In genomic region chr2:166451451-166451850, GRCh38 we compare ENCODE assay signal across 1 cellular context.
TF ChIP-seq lines count a peak whose summit lies in the region.

No MANE protein-coding gene starts in this region.

TF ChIP-seq in IMR-90, 13 proteins besides CTCF, POLR2A, EP300 and RAD21:
- TF ChIP-seq ELK1 (IDR thresholded peaks at IDR 0.05; ENCODE audit: borderline replicate concordance, low read depth, low read length) (no peak), FOS (IDR thresholded peaks at IDR 0.05; ENCODE audit: low read depth, low read length) (no peak), SMC3 (IDR thresholded peaks at IDR 0.05; ENCODE audit: low read depth, low read length) (no peak), NFE2L2 (IDR thresholded peaks at IDR 0.05; ENCODE audit: low read depth, low read length) (no peak), MXI1 (IDR thresholded peaks at IDR 0.05; ENCODE audit: borderline replicate concordance, low read depth, low read length) (no peak), USF2 (IDR thresholded peaks at IDR 0.05; ENCODE audit: low read depth, low read length) (no peak), BHLHE40 (IDR thresholded peaks at IDR 0.05; ENCODE audit: low read depth, low read length) (no peak), RCOR1 (IDR thresholded peaks at IDR 0.05; ENCODE audit: insufficient replicate concordance, low read length) (no peak), MAFK (IDR thresholded peaks at IDR 0.05; ENCODE audit: low read depth, low read length) (no peak), CHD1 (IDR thresholded peaks at IDR 0.05; ENCODE audit: low read depth, low read length) (no peak), RFX5 (IDR thresholded peaks at IDR 0.05; ENCODE audit: low read depth, low read length) (no peak), CEBPB (IDR thresholded peaks at IDR 0.05; ENCODE audit: low read depth, low read length) (no peak)
